In the genomic region with DNA sequence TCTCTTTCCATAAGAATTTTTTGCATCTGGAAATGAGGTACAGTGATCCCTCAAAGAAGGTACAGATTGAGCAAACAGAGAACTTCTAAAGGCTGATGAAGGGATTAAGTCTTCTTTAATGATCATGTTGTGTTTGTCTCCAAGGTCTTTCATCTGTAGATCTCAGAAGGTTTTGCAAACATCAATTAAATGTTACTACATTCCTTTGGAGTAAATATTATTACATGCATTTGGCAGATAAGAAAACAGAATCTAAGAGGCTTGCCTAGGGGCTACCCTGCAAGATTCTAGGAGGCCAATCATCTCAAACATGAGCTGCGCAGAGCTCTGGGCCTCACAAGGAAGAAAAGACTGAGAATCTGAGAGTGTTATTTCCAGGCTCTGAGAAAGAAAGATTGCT, we compare ENCODE assay signal across 28 cellular contexts.
"Had no signal": no experiment of that assay in that cellular context is flagged by ENCODE, and none has a peak within 500 bp of the region (broad histone marks: within the 10 kb centered on the region; RNA-seq: fewer than 3 reads in every experiment).

No MANE protein-coding gene starts in this region.

- H3K27me3 ChIP-seq: body of pancreas, colonic mucosa, heart left ventricle, sigmoid colon, transverse colon, vagina had no signal

- H3K4me3 Mint-ChIP-seq: activated CD4-positive, alpha-beta T cell treated with anti-CD3 and anti-CD28 coated beads for 36 hours; activated CD8-positive, alpha-beta memory T cell treated with anti-CD3 and anti-CD28 coated beads, Interleukin-2, amount 10 ng/mL, durations not matched to agents 7 days and 5 days; activated CD8-positive, alpha-beta T cell treated with anti-CD3 and anti-CD28 coated beads, Interleukin-2, amount 10 ng/mL, durations not matched to agents 7 days and 5 days; activated naive CD8-positive, alpha-beta T cell; activated T-cell treated with anti-CD3 and anti-CD28 coated beads, Interleukin-2, amount 50 U/mL, for 72 hours; natural killer cell treated with Interleukin-12 subunit alpha and Interleukin-12 subunit beta and Interleukin-15 and Interleukin-18, amount 100 ng/mL, for 72 hours; stimulated activated naive B cell treated with anti-CD40 and anti-IgM and Interleukin-4, amounts not matched to agents 10 μg/mL and 1 μg/mL and 100 μg/mL, for 72 hours had no signal

- H3K36me3 Mint-ChIP-seq: activated naive CD8-positive, alpha-beta T cell had no signal

- H3K36me3 ChIP-seq: cardiac muscle cell, colonic mucosa, heart left ventricle, sigmoid colon, transverse colon, vagina had no signal

- ATAC-seq: activated CD4-positive, alpha-beta T cell treated with anti-CD3 and anti-CD28 coated beads for 36 hours; activated CD8-positive, alpha-beta memory T cell treated with anti-CD3 and anti-CD28 coated beads, Interleukin-2, amount 10 ng/mL, durations not matched to agents 7 days and 5 days; activated CD8-positive, alpha-beta T cell treated with anti-CD3 and anti-CD28 coated beads, Interleukin-2, amount 10 ng/mL, durations not matched to agents 7 days and 5 days; activated T-cell treated with anti-CD3 and anti-CD28 coated beads, Interleukin-2, amount 50 U/mL, for 72 hours; body of pancreas; natural killer cell treated with Interleukin-12 subunit alpha and Interleukin-12 subunit beta and Interleukin-15 and Interleukin-18, amount 100 ng/mL, for 72 hours; stimulated activated naive B cell treated with anti-CD40 and anti-IgM and Interleukin-4, amounts not matched to agents 10 μg/mL and 1 μg/mL and 100 μg/mL, for 72 hours had no signal

- H3K4me3 ChIP-seq: body of pancreas, cardiac muscle cell, colonic mucosa, heart left ventricle, lung, sigmoid colon, smooth muscle cell, transverse colon, vagina had no signal

- H3K4me2 ChIP-seq: smooth muscle cell had no signal

- H3K27me3 Mint-ChIP-seq: activated CD4-positive, alpha-beta T cell treated with anti-CD3 and anti-CD28 coated beads for 36 hours; activated naive CD8-positive, alpha-beta T cell; stimulated activated naive B cell treated with anti-CD40 and anti-IgM and Interleukin-4, amounts not matched to agents 10 μg/mL and 1 μg/mL and 100 μg/mL, for 72 hours had no signal

- H3K4me1 Mint-ChIP-seq: activated CD4-positive, alpha-beta T cell treated with anti-CD3 and anti-CD28 coated beads for 36 hours; activated CD8-positive, alpha-beta memory T cell treated with anti-CD3 and anti-CD28 coated beads, Interleukin-2, amount 10 ng/mL, durations not matched to agents 7 days and 5 days had no signal

- H3K27ac Mint-ChIP-seq: activated CD4-positive, alpha-beta T cell treated with anti-CD3 and anti-CD28 coated beads for 36 hours; activated CD8-positive, alpha-beta memory T cell treated with anti-CD3 and anti-CD28 coated beads, Interleukin-2, amount 10 ng/mL, durations not matched to agents 7 days and 5 days; activated CD8-positive, alpha-beta T cell treated with anti-CD3 and anti-CD28 coated beads, Interleukin-2, amount 10 ng/mL, durations not matched to agents 7 days and 5 days; activated naive CD8-positive, alpha-beta T cell; activated T-cell treated with anti-CD3 and anti-CD28 coated beads, Interleukin-2, amount 50 U/mL, for 72 hours; progenitor cell of endocrine pancreas; stimulated activated naive B cell treated with anti-CD40 and anti-IgM and Interleukin-4, amounts not matched to agents 10 μg/mL and 1 μg/mL and 100 μg/mL, for 72 hours had no signal

- DNase-seq: activated CD4-positive, alpha-beta T cell treated with anti-CD3 and anti-CD28 coated beads for 36 hours; activated CD4-positive, CD25-positive, alpha-beta regulatory T cell; activated CD8-positive, alpha-beta memory T cell treated with anti-CD3 and anti-CD28 coated beads, Interleukin-2, amount 10 ng/mL, durations not matched to agents 7 days and 5 days; activated CD8-positive, alpha-beta T cell treated with anti-CD3 and anti-CD28 coated beads, Interleukin-2, amount 10 ng/mL, durations not matched to agents 7 days and 5 days; activated effector memory CD4-positive, alpha-beta T cell treated with Interleukin-2 at 50 U/mL for 16 hours; activated naive CD4-positive, alpha-beta T cell treated with Interleukin-2 at 50 U/mL for 16 hours; activated T-cell treated with anti-CD3 and anti-CD28 coated beads, Interleukin-2, amount 50 U/mL, for 72 hours; anterior cingulate cortex; body of pancreas; cerebellar nuclear complex; colonic mucosa; effector memory CD4-positive, alpha-beta T cell; foreskin fibroblast; heart left ventricle; mesendoderm; sigmoid colon; stimulated activated CD4-positive, alpha-beta T cell treated with anti-CD3 and anti-CD28 coated beads, Interleukin-1b, Interleukin-23, amount 100 ng/mL, for 48 hours; stimulated activated CD4-positive, alpha-beta T cell treated with anti-CD3 and anti-CD28 coated beads, Interleukin-4, amount 100 ng/mL, for 4 hours; stimulated activated CD8-positive, alpha-beta memory T cell treated with anti-CD3 and anti-CD28 coated beads, Interleukin-4, amount 100 ng/mL, for 48 hours; stimulated activated naive B cell treated with anti-CD40 and anti-IgM and Interleukin-4, amounts not matched to agents 10 μg/mL and 1 μg/mL and 100 μg/mL, for 72 hours; transverse colon had no signal

- H3K9me3 ChIP-seq: body of pancreas, colonic mucosa, sigmoid colon, transverse colon, vagina had no signal

- H3K4me1 ChIP-seq: body of pancreas, colonic mucosa, transverse colon, vagina had no signal

- H3K27ac ChIP-seq: body of pancreas, cardiac muscle cell, colonic mucosa, transverse colon, vagina had no signal
